In the genomic region with DNA sequence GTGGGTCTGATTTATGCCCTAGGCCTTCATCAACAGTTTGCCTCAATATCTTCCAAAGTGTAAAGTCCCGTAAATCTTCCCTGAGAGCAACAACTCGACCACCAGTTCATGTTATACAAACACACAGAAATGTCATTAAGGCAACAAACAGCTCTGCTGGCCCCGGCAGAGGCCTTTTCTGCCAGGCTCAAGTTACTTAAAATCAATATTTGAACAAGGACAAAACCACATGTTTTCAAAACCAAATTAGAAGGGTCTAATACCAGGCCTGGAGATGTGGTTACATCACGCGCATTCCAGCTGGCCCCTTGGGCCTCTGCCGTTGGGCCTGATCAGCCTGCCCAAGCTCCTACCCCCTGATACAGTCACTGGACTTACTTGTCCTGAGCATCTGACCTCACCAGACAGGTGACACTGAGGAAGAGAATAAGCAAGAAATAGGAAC, we compare ENCODE assay signal across 14 cellular contexts.
A peak's percentile ranks its signal among the peaks of the same experiment; 100 is the strongest.
DNase-seq lines count a peak whose midpoint lies in the region; ATAC-seq and TF ChIP-seq lines count a peak whose summit lies in the region.
"Had no signal": no experiment of that assay in that cellular context is flagged by ENCODE, and none has a peak within 500 bp of the region (broad histone marks: within the 10 kb centered on the region; RNA-seq: fewer than 3 reads in every experiment).

No MANE protein-coding gene starts in this region.

- ATAC-seq in HG03354 (IDR thresholded peaks at IDR 0.05; ENCODE audit: poor library complexity, severe bottlenecking, unreplicated experiment) (no peak), HG02571 (IDR thresholded peaks at IDR 0.05; ENCODE audit: unreplicated experiment) (no peak)

- H3K27ac ChIP-seq in KMS-11: no peak overlapping the region

- no peaks in the 10 kb centered on the region for H3K27me3 ChIP-seq in KMS-11 (ENCODE audit: insufficient read depth, low read depth)

- peaks cover 22% of the 10 kb centered on the region for H3K4me1 ChIP-seq in KMS-11 (ENCODE audit: low read depth, poor library complexity, severe bottlenecking)

- H3K79me2 ChIP-seq in KMS-11 (ENCODE audit: insufficient read depth, low read depth): no peaks in the 10 kb centered on the region

- DNase-seq in NCI-H748 (lab: John Stamatoyannopoulos, UW; ENCODE audit: unreplicated experiment): peak; percentile 94
- DNase-seq in fibroblast of peridontal ligament (ENCODE audit: extremely low read depth): peak; percentile 91
- DNase-seq in smooth muscle cell of the brain vasculature (ENCODE audit: low read depth, low spot score): peak; percentile 87
- DNase-seq in hippocampal formation (lab: John Stamatoyannopoulos, UW): no peak
- DNase-seq in GM10248 (ENCODE audit: extremely low spot score): no peak
- DNase-seq: activated CD4-positive, alpha-beta T cell treated with anti-CD3 and anti-CD28 coated beads for 4 hours; activated gamma-delta T cell treated with Interleukin-2 at 50 U/mL for 16 hours; CD4-positive, CD25-positive, alpha-beta regulatory T cell; dermis blood vessel endothelial cell; head of caudate nucleus; NCI-H2227 treated with DMSO at 0.1 percent for 48 hours had no signal

- TF ChIP-seq CTCF in KMS-11 (conservative IDR thresholded peaks at IDR 0.05; ENCODE audit: low read depth, low read length) (no peak), GM10248 (IDR thresholded peaks at IDR 0.05; ENCODE audit: control extremely low read depth, extremely low read depth, low read depth, missing control alignments) (no peak)

- H3K36me3 ChIP-seq in KMS-11 (ENCODE audit: insufficient read depth): no peaks in the 10 kb centered on the region

- H3K4me2 ChIP-seq in KMS-11: peak overlapping the region; percentile 42; the same call in 1 of the 2 replicates

- H3K9ac ChIP-seq in KMS-11: no peak overlapping the region

- POLR2A ChIA-PET in GM10248 (lab: Yijun Ruan, JAX): no interaction called here

- H4K20me1 ChIP-seq in KMS-11 (ENCODE audit: insufficient read depth): no peaks in the 10 kb centered on the region

- CTCF ChIA-PET in GM10248 (lab: Yijun Ruan, JAX): interaction anchor here (1.2 to 1.7 kb wide), 2 partner anchors 10 to 11 kb away, joined by 3 to 7 read pairs; no protein-coding TSS in a partner anchor

- H3K4me3 ChIP-seq in KMS-11 (IDR thresholded peaks at IDR 0.05; ENCODE audit: insufficient read depth, low read depth, low read length): no peak overlapping the region

- H2AFZ ChIP-seq in KMS-11 (ENCODE audit: low read depth): no peak overlapping the region

Comparison
In these comparisons a context has a peak if more than half of its experiments do, and no peak if none do; other contexts are left out.
1. DNase-seq: peak in NCI-H748 (single experiment), fibroblast of peridontal ligament (single experiment) and smooth muscle cell of the brain vasculature (single experiment); none in hippocampal formation (0 of 2) and GM10248 (single experiment).